Comparison of ENCODE assay signal across 8 cellular contexts in genomic region chr4:71186257-71186565, GRCh38.
DNase-seq lines count a peak whose midpoint lies in the region; ATAC-seq, FAIRE-seq and TF ChIP-seq lines count a peak whose summit lies in the region.

No MANE protein-coding gene starts in this region.

- intact Hi-C loops in activated naive CD4-positive, alpha-beta T cell treated with anti-CD3 and anti-CD28 coated beads for 36 hours (cut with micrococcal nuclease): loop anchor here (5.0 kb wide), 2 partner anchors 194 to 371 kb away; partner anchors contain the start of gene DCK
- intact Hi-C loops in mucosa of descending colon (cut with DNase I, micrococcal nuclease) (no loop called here), upper lobe of right lung (cut with DNase I) (no loop called here), posterior vena cava (cut with DNase I) (no loop called here)

- peak overlapping the region; percentile 69 for H3K27ac ChIP-seq in upper lobe of right lung

- H3K4me3 Mint-ChIP-seq in activated naive CD4-positive, alpha-beta T cell treated with anti-CD3 and anti-CD28 coated beads for 36 hours: peak overlapping the region; percentile 76

- TF ChIP-seq CTCF in bronchial epithelial cell (IDR thresholded peaks at IDR 0.05; ENCODE audit: insufficient read depth, low read length, severe bottlenecking) (no peak), mucosa of descending colon (IDR thresholded peaks at IDR 0.05) (no peak), upper lobe of right lung (IDR thresholded peaks at IDR 0.05) (no peak)

- H3K9me3 Mint-ChIP-seq in activated naive CD4-positive, alpha-beta T cell treated with anti-CD3 and anti-CD28 coated beads for 36 hours: no peaks in the 10 kb centered on the region

- no peak for DNase-seq in activated naive CD4-positive, alpha-beta T cell treated with anti-CD3 and anti-CD28 coated beads for 36 hours
- DNase-seq in activated naive CD4-positive, alpha-beta T cell (lab: John Stamatoyannopoulos, UW): no peak
- DNase-seq in bronchial epithelial cell (ENCODE audit: low read depth): no peak
- no peak for DNase-seq in mucosa of descending colon
- DNase-seq in upper lobe of right lung: no peak
- no peak for DNase-seq in posterior vena cava (ENCODE audit: low spot score)

- FAIRE-seq in bronchial epithelial cell (lab: Jason Lieb, UNC): no peak

- no peak overlapping the region for H3K27ac Mint-ChIP-seq in activated naive CD4-positive, alpha-beta T cell treated with anti-CD3 and anti-CD28 coated beads for 36 hours

- CTCF ChIA-PET in activated naive CD4-positive, alpha-beta T cell treated with anti-CD3 and anti-CD28 coated beads for 36 hours (lab: Charles Lee): interaction anchor here (0.6 to 1.4 kb wide), 3 partner anchors 60 to 534 kb away, joined by 3 read pairs; no protein-coding TSS in a partner anchor

- H3K4me1 Mint-ChIP-seq in activated naive CD4-positive, alpha-beta T cell treated with anti-CD3 and anti-CD28 coated beads for 36 hours (ENCODE audit: low read depth): peaks cover 18% of the 10 kb centered on the region

- H3K9me3 ChIP-seq in mucosa of descending colon: no peaks in the 10 kb centered on the region
- no peaks in the 10 kb centered on the region for H3K9me3 ChIP-seq in upper lobe of right lung

- no peaks in the 10 kb centered on the region for H3K36me3 Mint-ChIP-seq in activated naive CD4-positive, alpha-beta T cell treated with anti-CD3 and anti-CD28 coated beads for 36 hours (ENCODE audit: low read depth)

- ATAC-seq in mucosa of descending colon (no peak), upper lobe of right lung (no peak), GM19023 (IDR thresholded peaks at IDR 0.05; ENCODE audit: unreplicated experiment) (no peak), HG03442 (IDR thresholded peaks at IDR 0.05; ENCODE audit: unreplicated experiment) (no peak)

- peaks cover 52% of the 10 kb centered on the region for H3K27me3 Mint-ChIP-seq in activated naive CD4-positive, alpha-beta T cell treated with anti-CD3 and anti-CD28 coated beads for 36 hours (ENCODE audit: low read depth)

- peaks cover 5% of the 10 kb centered on the region for H3K27me3 ChIP-seq in bronchial epithelial cell (ENCODE audit: control insufficient read depth, insufficient read depth, low read length)
- H3K27me3 ChIP-seq in upper lobe of right lung: peaks cover 5% of the 10 kb centered on the region

- H3K4me1 ChIP-seq in mucosa of descending colon (ENCODE audit: low read depth): no peaks in the 10 kb centered on the region
- H3K4me1 ChIP-seq in upper lobe of right lung: peaks cover 13% of the 10 kb centered on the region

- H3K4me3 ChIP-seq in bronchial epithelial cell (ENCODE audit: low read depth, low read length): peak overlapping the region; percentile 44
- H3K4me3 ChIP-seq in mucosa of descending colon: peak overlapping the region; percentile 53
- peak overlapping the region; percentile 76 for H3K4me3 ChIP-seq in upper lobe of right lung

- no peaks in the 10 kb centered on the region for H3K36me3 ChIP-seq in bronchial epithelial cell (ENCODE audit: control insufficient read depth, insufficient read depth, low read length)
- H3K36me3 ChIP-seq in mucosa of descending colon (ENCODE audit: low read depth): no peaks in the 10 kb centered on the region
- no peaks in the 10 kb centered on the region for H3K36me3 ChIP-seq in upper lobe of right lung
